1 cellular context compared by ENCODE assay signal in the genomic region with DNA sequence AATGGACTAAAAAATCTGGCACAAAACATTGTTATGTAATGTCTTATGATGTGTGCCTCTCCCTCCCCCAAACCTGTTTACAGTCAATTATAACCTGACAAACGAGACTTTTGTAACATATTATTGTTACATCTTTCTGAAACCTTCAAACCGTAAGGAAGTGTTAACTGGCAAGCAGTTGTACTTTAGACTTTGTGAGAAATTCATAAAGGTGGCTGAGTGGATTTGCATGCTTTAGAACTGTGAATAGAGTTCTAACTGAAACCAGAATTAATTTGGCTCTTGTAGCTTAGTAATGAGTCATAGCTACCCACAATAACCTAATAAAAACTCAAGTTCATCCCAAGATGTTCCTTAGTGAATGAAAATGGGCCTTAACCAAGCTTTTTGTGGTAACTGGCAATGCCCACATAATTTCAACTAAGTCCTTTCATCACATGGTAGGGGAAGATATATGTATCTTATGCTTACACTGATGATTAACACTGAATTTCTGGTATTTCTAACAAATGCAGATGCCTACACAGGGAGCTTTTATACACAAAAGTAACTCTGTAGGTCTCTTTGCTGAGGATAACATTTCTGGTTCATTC.
TF ChIP-seq lines count a peak whose summit lies in the region.

No MANE protein-coding gene starts in this region.

TF ChIP-seq in GM12878, 131 proteins besides CTCF, POLR2A, EP300 and RAD21 (continues in another document):
- TF ChIP-seq, protein P1, sequence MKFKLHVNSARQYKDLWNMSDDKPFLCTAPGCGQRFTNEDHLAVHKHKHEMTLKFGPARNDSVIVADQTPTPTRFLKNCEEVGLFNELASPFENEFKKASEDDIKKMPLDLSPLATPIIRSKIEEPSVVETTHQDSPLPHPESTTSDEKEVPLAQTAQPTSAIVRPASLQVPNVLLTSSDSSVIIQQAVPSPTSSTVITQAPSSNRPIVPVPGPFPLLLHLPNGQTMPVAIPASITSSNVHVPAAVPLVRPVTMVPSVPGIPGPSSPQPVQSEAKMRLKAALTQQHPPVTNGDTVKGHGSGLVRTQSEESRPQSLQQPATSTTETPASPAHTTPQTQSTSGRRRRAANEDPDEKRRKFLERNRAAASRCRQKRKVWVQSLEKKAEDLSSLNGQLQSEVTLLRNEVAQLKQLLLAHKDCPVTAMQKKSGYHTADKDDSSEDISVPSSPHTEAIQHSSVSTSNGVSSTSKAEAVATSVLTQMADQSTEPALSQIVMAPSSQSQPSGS (IDR thresholded peaks at IDR 0.05; ENCODE audit: low read length): peak; percentile 79
- no peak for TF ChIP-seq KAT2A (conservative IDR thresholded peaks at IDR 0.05; ENCODE audit: control insufficient read depth, low read depth, low read length)
- no peak for TF ChIP-seq PRDM15 (CRISPR knock-in tag; IDR thresholded peaks at IDR 0.05)
- no peak; the same call in 1 of the 2 replicates for TF ChIP-seq ZBTB40 (IDR thresholded peaks at IDR 0.05; ENCODE audit: borderline replicate concordance)
- 0 out of 2 replicates have a peak, but pooled peaks have one; percentile 43 for TF ChIP-seq ZSCAN29 (IDR thresholded peaks at IDR 0.05)
- TF ChIP-seq CREM (IDR thresholded peaks at IDR 0.05; ENCODE audit: low read depth): peak; percentile 74; the same call in 1 of the 2 replicates
- no peak for TF ChIP-seq NR2C1 (IDR thresholded peaks at IDR 0.05)
- TF ChIP-seq, protein P2, sequence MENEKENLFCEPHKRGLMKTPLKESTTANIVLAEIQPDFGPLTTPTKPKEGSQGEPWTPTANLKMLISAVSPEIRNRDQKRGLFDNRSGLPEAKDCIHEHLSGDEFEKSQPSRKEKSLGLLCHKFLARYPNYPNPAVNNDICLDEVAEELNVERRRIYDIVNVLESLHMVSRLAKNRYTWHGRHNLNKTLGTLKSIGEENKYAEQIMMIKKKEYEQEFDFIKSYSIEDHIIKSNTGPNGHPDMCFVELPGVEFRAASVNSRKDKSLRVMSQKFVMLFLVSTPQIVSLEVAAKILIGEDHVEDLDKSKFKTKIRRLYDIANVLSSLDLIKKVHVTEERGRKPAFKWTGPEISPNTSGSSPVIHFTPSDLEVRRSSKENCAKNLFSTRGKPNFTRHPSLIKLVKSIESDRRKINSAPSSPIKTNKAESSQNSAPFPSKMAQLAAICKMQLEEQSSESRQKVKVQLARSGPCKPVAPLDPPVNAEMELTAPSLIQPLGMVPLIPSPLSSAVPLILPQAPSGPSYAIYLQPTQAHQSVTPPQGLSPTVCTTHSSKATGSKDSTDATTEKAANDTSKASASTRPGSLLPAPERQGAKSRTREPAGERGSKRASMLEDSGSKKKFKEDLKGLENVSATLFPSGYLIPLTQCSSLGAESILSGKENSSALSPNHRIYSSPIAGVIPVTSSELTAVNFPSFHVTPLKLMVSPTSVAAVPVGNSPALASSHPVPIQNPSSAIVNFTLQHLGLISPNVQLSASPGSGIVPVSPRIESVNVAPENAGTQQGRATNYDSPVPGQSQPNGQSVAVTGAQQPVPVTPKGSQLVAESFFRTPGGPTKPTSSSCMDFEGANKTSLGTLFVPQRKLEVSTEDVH (IDR thresholded peaks at IDR 0.05; ENCODE audit: low read depth, partially characterized antibody): no peak
- TF ChIP-seq FOS (IDR thresholded peaks at IDR 0.05; ENCODE audit: borderline replicate concordance, extremely low read depth, insufficient read length): no peak
- peak; percentile 80 for TF ChIP-seq EED (IDR thresholded peaks at IDR 0.05; ENCODE audit: low read depth)
- TF ChIP-seq TCF3 (IDR thresholded peaks at IDR 0.05; ENCODE audit: borderline replicate concordance, insufficient read depth, low read depth, low read length): no peak
- peak; percentile 96 for TF ChIP-seq TBL1XR1 (IDR thresholded peaks at IDR 0.05; ENCODE audit: low read depth, low read length)
- no peak for TF ChIP-seq ZBTB11 (CRISPR knock-in tag; IDR thresholded peaks at IDR 0.05)
- TF ChIP-seq SUZ12 (IDR thresholded peaks at IDR 0.05; ENCODE audit: unreplicated experiment): no peak
- peak; percentile 61 for TF ChIP-seq PAX5 (IDR thresholded peaks at IDR 0.05; ENCODE audit: borderline replicate concordance, low read depth, low read length)
- no peak for TF ChIP-seq USF2 (IDR thresholded peaks at IDR 0.05; ENCODE audit: borderline replicate concordance, low read depth, low read length)
- TF ChIP-seq HDGF (IDR thresholded peaks at IDR 0.05): no peak
- TF ChIP-seq SMAD1 (IDR thresholded peaks at IDR 0.05; ENCODE audit: low read depth, partially characterized antibody): peak; percentile 68
- no peak; the same call in 1 of the 2 replicates for TF ChIP-seq CHD1 (IDR thresholded peaks at IDR 0.05; ENCODE audit: low read depth, low read length)
- no peak for TF ChIP-seq RBBP5 (conservative IDR thresholded peaks at IDR 0.05)
- peak; percentile 76; the same call in 1 of the 2 replicates for TF ChIP-seq STAT3 (IDR thresholded peaks at IDR 0.05; ENCODE audit: low read depth, low read length)
- peak; percentile 94 for TF ChIP-seq NFIC (IDR thresholded peaks at IDR 0.05; ENCODE audit: low read depth, low read length)
- TF ChIP-seq, protein P3, sequence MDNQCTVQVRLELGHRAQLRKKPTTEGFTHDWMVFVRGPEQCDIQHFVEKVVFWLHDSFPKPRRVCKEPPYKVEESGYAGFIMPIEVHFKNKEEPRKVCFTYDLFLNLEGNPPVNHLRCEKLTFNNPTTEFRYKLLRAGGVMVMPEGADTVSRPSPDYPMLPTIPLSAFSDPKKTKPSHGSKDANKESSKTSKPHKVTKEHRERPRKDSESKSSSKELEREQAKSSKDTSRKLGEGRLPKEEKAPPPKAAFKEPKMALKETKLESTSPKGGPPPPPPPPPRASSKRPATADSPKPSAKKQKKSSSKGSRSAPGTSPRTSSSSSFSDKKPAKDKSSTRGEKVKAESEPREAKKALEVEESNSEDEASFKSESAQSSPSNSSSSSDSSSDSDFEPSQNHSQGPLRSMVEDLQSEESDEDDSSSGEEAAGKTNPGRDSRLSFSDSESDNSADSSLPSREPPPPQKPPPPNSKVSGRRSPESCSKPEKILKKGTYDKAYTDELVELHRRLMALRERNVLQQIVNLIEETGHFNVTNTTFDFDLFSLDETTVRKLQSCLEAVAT (IDR thresholded peaks at IDR 0.05): peak; percentile 72
- peak; percentile 90 for TF ChIP-seq FOXM1 (IDR thresholded peaks at IDR 0.05; ENCODE audit: low read depth, low read length)
- no peak for TF ChIP-seq YY1 (IDR thresholded peaks at IDR 0.05; ENCODE audit: low read depth, low read length)
- TF ChIP-seq, protein P4, sequence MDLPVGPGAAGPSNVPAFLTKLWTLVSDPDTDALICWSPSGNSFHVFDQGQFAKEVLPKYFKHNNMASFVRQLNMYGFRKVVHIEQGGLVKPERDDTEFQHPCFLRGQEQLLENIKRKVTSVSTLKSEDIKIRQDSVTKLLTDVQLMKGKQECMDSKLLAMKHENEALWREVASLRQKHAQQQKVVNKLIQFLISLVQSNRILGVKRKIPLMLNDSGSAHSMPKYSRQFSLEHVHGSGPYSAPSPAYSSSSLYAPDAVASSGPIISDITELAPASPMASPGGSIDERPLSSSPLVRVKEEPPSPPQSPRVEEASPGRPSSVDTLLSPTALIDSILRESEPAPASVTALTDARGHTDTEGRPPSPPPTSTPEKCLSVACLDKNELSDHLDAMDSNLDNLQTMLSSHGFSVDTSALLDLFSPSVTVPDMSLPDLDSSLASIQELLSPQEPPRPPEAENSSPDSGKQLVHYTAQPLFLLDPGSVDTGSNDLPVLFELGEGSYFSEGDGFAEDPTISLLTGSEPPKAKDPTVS (IDR thresholded peaks at IDR 0.05; ENCODE audit: low read depth, low read length): no peak
